ENCODE assay signal across 12 cellular contexts in genomic region chr4:3399277-3400194, GRCh38. TPM values are rescaled to one million over a fixed set of nuclear protein-coding genes. Genes with fewer than 3 reads are reported as not detected.
DNase-seq lines count a peak whose midpoint lies in the region; ATAC-seq, FAIRE-seq and TF ChIP-seq lines count a peak whose summit lies in the region.
"Had no signal": no experiment of that assay in that cellular context is flagged by ENCODE, and none has a peak within 500 bp of the region (broad histone marks: within the 10 kb centered on the region; RNA-seq: fewer than 3 reads in every experiment).

No MANE protein-coding gene starts in this region.

- peaks cover 27% of the 10 kb centered on the region for H3K9me3 Mint-ChIP-seq in endodermal cell
- H3K9me3 Mint-ChIP-seq in T-helper 2 cell treated with Interferon-gamma antibody and Interleukin-4, amounts not matched to agents 5 μg/mL and 100 μg/mL, for 36 hours, result no peaks in the 10 kb centered on the region

- H3K9ac ChIP-seq in PC-3 (ENCODE audit: low read length) (no peak overlapping the region), endodermal cell (ENCODE audit: extremely low read depth, low read length, poor library complexity, severe bottlenecking) (no peak overlapping the region)

- H3K4me1 ChIP-seq in PC-3 (ENCODE audit: insufficient read depth, low read length) (peaks cover 10% of the 10 kb centered on the region), endodermal cell (ENCODE audit: control insufficient read depth, insufficient read depth, low read length) (no peaks in the 10 kb centered on the region), psoas muscle (peaks cover 6% of the 10 kb centered on the region)

- no peak overlapping the region for H2AFZ ChIP-seq in PC-3 (ENCODE audit: low read length)

- intact Hi-C loops in PC-3 (cut with micrococcal nuclease) (no loop called here), psoas muscle (cut with DNase I) (loop anchor here in 1 of 2 donors (5.0 kb wide), 1 partner anchor 37 kb away; no protein-coding TSS in a partner anchor)

- FAIRE-seq in frontal cortex (lab: Jason Lieb, UNC), result no peak

- WGBS in endodermal cell (ENCODE audit: insufficient coverage in 1 of 2, insufficient read length in 1 of 2), 2 experiments, result 81 to 88% methylated on average over 4 of the region's 5 CpGs
- WGBS in psoas muscle, 3 donors, result 33 to 44% (median 38%) methylated on average over 5 of the region's 5 CpGs

- BruUV-seq in PC-3 (replicated peaks; lab: Mats Ljungman, UMichigan), result no TSS peak

- no peaks in the 10 kb centered on the region for H3F3A ChIP-seq in PC-3 (ENCODE audit: low read length, unreplicated experiment)

- no peaks in the 10 kb centered on the region for H4K20me1 ChIP-seq in PC-3 (ENCODE audit: low read length)

- H3K27ac Mint-ChIP-seq in endodermal cell, result no peak overlapping the region
- no peak overlapping the region for H3K27ac Mint-ChIP-seq in T-helper 2 cell treated with Interferon-gamma antibody and Interleukin-4, amounts not matched to agents 5 μg/mL and 100 μg/mL, for 36 hours

- CTCF ChIA-PET in PC-3 (lab: Charles Lee), result no interaction called here

- TF ChIP-seq CTCF in PC-3 (conservative IDR thresholded peaks at IDR 0.05; ENCODE audit: low read depth, low read length) (peak; percentile 28; the same call in 1 of the 2 replicates), endodermal cell (conservative IDR thresholded peaks at IDR 0.05) (peak; percentile 35), psoas muscle (IDR thresholded peaks at IDR 0.05) (peak; percentile 26)

- H3K4me1 Mint-ChIP-seq in endodermal cell, result no peaks in the 10 kb centered on the region
- H3K4me1 Mint-ChIP-seq in T-helper 2 cell treated with Interferon-gamma antibody and Interleukin-4, amounts not matched to agents 5 μg/mL and 100 μg/mL, for 36 hours (ENCODE audit: low read depth), result no peaks in the 10 kb centered on the region
- H3K4me1 Mint-ChIP-seq: H9 had no signal

- H3K79me2 ChIP-seq in PC-3 (ENCODE audit: low read length), result no peaks in the 10 kb centered on the region

- POLR2A ChIA-PET in PC-3 (lab: Charles Lee; ENCODE audit: unreplicated experiment), result no interaction called here

- DNase-seq in NCI-H82 (lab: John Stamatoyannopoulos, UW) (peak; percentile 30), NCI-H82 treated with DMSO at 0.1 percent for 48 hours (lab: John Stamatoyannopoulos, UW; ENCODE audit: unreplicated experiment) (no peak), PC-3 (peak; percentile 31), endodermal cell (no peak), psoas muscle (no peak), frontal cortex (ENCODE audit: low spot score in 2 of 2) (no peak)
- no peak for DNase-seq in T-helper 2 cell treated with Interferon-gamma antibody and Interleukin-4, amounts not matched to agents 5 μg/mL and 100 μg/mL, for 36 hours (ENCODE audit: low spot score)
- DNase-seq: H9, IMR-90 had no signal

- ATAC-seq in PC-3 (no peak), psoas muscle (peak; percentile 85 to 95 (median 93)), HG02870 (IDR thresholded peaks at IDR 0.05; ENCODE audit: unreplicated experiment) (no peak)

- H3K4me2 ChIP-seq in PC-3 (ENCODE audit: low read length), result no peak overlapping the region

- H3K9me2 ChIP-seq in PC-3 (replicated peaks; ENCODE audit: low read length), result no peaks in the 10 kb centered on the region

- H3K27me3 ChIP-seq in PC-3 (ENCODE audit: low read length) (no peaks in the 10 kb centered on the region), endodermal cell (ENCODE audit: control insufficient read depth, insufficient read depth, low read length, poor library complexity, severe bottlenecking) (no peaks in the 10 kb centered on the region), psoas muscle (ENCODE audit: insufficient read depth in 3 of 3, low read length in 2 of 3) (no peaks in the 10 kb centered on the region)
- H3K27me3 ChIP-seq: suprapubic skin had no signal

- H3K27ac ChIP-seq in PC-3 (ENCODE audit: low read length) (no peak overlapping the region), endodermal cell (ENCODE audit: low read depth, low read length) (no peak overlapping the region), psoas muscle (no peak overlapping the region)
- H3K27ac ChIP-seq: suprapubic skin had no signal

- no peaks in the 10 kb centered on the region for H3K9me3 ChIP-seq in PC-3 (ENCODE audit: low read length)
- H3K9me3 ChIP-seq in endodermal cell (ENCODE audit: control insufficient read depth, low read length), result peaks cover 15% of the 10 kb centered on the region
- H3K9me3 ChIP-seq in psoas muscle, result no peaks in the 10 kb centered on the region
- H3K9me3 ChIP-seq: suprapubic skin had no signal

- H3K4me3 ChIP-seq in PC-3 (ENCODE audit: low read length), result no peak overlapping the region
- H3K4me3 ChIP-seq in endodermal cell (ENCODE audit: low read length), result no peak overlapping the region
- no peak overlapping the region for H3K4me3 ChIP-seq in psoas muscle
- H3K4me3 ChIP-seq: suprapubic skin had no signal

- no peak overlapping the region for H3K4me3 Mint-ChIP-seq in endodermal cell
- H3K4me3 Mint-ChIP-seq in T-helper 2 cell treated with Interferon-gamma antibody and Interleukin-4, amounts not matched to agents 5 μg/mL and 100 μg/mL, for 36 hours, result no peak overlapping the region
- H3K4me3 Mint-ChIP-seq: H9 had no signal

- no peaks in the 10 kb centered on the region for H3K36me3 ChIP-seq in PC-3 (ENCODE audit: low read depth, low read length)
- H3K36me3 ChIP-seq in endodermal cell (ENCODE audit: control insufficient read depth, insufficient read depth, low read length), result peaks cover 3% of the 10 kb centered on the region
- H3K36me3 ChIP-seq in psoas muscle (ENCODE audit: insufficient read depth in 1 of 2, low read depth in 1 of 2), result no peaks in the 10 kb centered on the region

- peaks cover 26% of the 10 kb centered on the region for H3K36me3 Mint-ChIP-seq in endodermal cell (ENCODE audit: low read depth)
- H3K36me3 Mint-ChIP-seq in T-helper 2 cell treated with Interferon-gamma antibody and Interleukin-4, amounts not matched to agents 5 μg/mL and 100 μg/mL, for 36 hours (ENCODE audit: low read depth), result no peaks in the 10 kb centered on the region

- H3K27me3 Mint-ChIP-seq in endodermal cell (ENCODE audit: insufficient read depth), result no peaks in the 10 kb centered on the region
- H3K27me3 Mint-ChIP-seq in T-helper 2 cell treated with Interferon-gamma antibody and Interleukin-4, amounts not matched to agents 5 μg/mL and 100 μg/mL, for 36 hours (ENCODE audit: low read depth), result peaks cover 5% of the 10 kb centered on the region

RNA-seq across cellular contexts. Expression of gene HGFAC, which starts 42.2 kb away (rescaled TPM):
- 0.04 and 0.58 TPM in 2 replicates for total RNA-seq in PC-3 (2014; rRNA removed)
- under 1 TPM in 1 of 2 donors, not detected in 1; 0.46 TPM for total RNA-seq in endodermal cell
- polyA plus RNA-seq in endodermal cell (2013, experiment 1 of 2), result 0.93 TPM
- 0.50 TPM for polyA plus RNA-seq in endodermal cell (2013, experiment 2 of 2)
- total RNA-seq in psoas muscle, result 1 to 10 TPM in 1 of 4 donors, under 1 TPM in 2, not detected in 1; 0.32 to 1.2 (median 0.46) TPM
- polyA plus RNA-seq in psoas muscle, result under 1 TPM; 0.09 to 0.63 (median 0.26) TPM
- 1.6 TPM for total RNA-seq in frontal cortex
- total RNA-seq: IMR-90, mesenteric fat pad, suprapubic skin had no signal

Comparison
In these comparisons a context has a peak if more than half of its experiments do, and no peak if none do; other contexts are left out.
1. DNase-seq: peak in NCI-H82 (single experiment) and PC-3 (single experiment); none in NCI-H82 treated with DMSO at 0.1 percent for 48 hours (single experiment), endodermal cell (single experiment), psoas muscle (0 of 2), T-helper 2 cell treated with Interferon-gamma antibody and Interleukin-4, amounts not matched to agents 5 μg/mL and 100 μg/mL, for 36 hours (single experiment) and frontal cortex (0 of 2).
2. ATAC-seq: peak in psoas muscle (4 of 4); none in PC-3 (single experiment) and HG02870 (single experiment).
3. Peak in every context shown above with its lines, with median percentiles within 50 percentile points of each other: CTCF ChIP-seq.